ENCODE assay signal across 16 cellular contexts in genomic region chr1:30612666-30613065, GRCh38.
"Had no signal": no experiment of that assay in that cellular context is flagged by ENCODE, and none has a peak within 500 bp of the region (broad histone marks: within the 10 kb centered on the region; RNA-seq: fewer than 3 reads in every experiment).

No MANE protein-coding gene starts in this region.

- H3K4me2 ChIP-seq: smooth muscle cell had no signal

- H3K9me3 ChIP-seq: esophagus squamous epithelium, left lung, uterus had no signal

- H3K36me3 ChIP-seq: esophagus squamous epithelium, left lung, uterus had no signal

- H3K9me3 Mint-ChIP-seq: activated naive CD8-positive, alpha-beta T cell treated with anti-CD3 and anti-CD28 coated beads for 36 hours; activated T-cell treated with anti-CD3 and anti-CD28 coated beads, Interleukin-2, amount 50 U/mL, for 4 hours; memory B cell; natural killer cell treated with Interleukin-12 subunit alpha and Interleukin-12 subunit beta and Interleukin-15 and Interleukin-18, amount 100 ng/mL, for 72 hours had no signal

- H3K27ac Mint-ChIP-seq: activated CD8-positive, alpha-beta memory T cell treated with anti-CD3 and anti-CD28 coated beads, Interleukin-2, amount 10 ng/mL, durations not matched to agents 7 days and 5 days; activated naive CD8-positive, alpha-beta T cell treated with anti-CD3 and anti-CD28 coated beads for 36 hours; memory B cell; natural killer cell treated with Interleukin-12 subunit alpha and Interleukin-12 subunit beta and Interleukin-15 and Interleukin-18, amount 100 ng/mL, for 72 hours; progenitor cell of endocrine pancreas had no signal

- DNase-seq: activated CD4-positive, alpha-beta T cell treated with anti-CD3 and anti-CD28 coated beads, Interleukin-2, amount 50 U/mL, for 4 hours; activated CD8-positive, alpha-beta memory T cell treated with anti-CD3 and anti-CD28 coated beads, Interleukin-2, amount 10 ng/mL, durations not matched to agents 7 days and 5 days; activated gamma-delta T cell; activated naive CD8-positive, alpha-beta T cell treated with anti-CD3 and anti-CD28 coated beads for 36 hours; activated T-cell treated with anti-CD3 and anti-CD28 coated beads, Interleukin-2, amount 50 U/mL, for 4 hours; esophagus squamous epithelium; foreskin fibroblast; head of caudate nucleus; left lung; nucleus accumbens; right cardiac atrium; uterus had no signal

- H3K4me3 ChIP-seq: esophagus squamous epithelium, left lung, smooth muscle cell, uterus had no signal

- H3K4me1 Mint-ChIP-seq: activated CD8-positive, alpha-beta memory T cell treated with anti-CD3 and anti-CD28 coated beads, Interleukin-2, amount 10 ng/mL, durations not matched to agents 7 days and 5 days; activated naive CD8-positive, alpha-beta T cell treated with anti-CD3 and anti-CD28 coated beads for 36 hours; memory B cell had no signal

- H3K27me3 ChIP-seq: uterus had no signal

- ATAC-seq: activated CD8-positive, alpha-beta memory T cell treated with anti-CD3 and anti-CD28 coated beads, Interleukin-2, amount 10 ng/mL, durations not matched to agents 7 days and 5 days; activated T-cell treated with anti-CD3 and anti-CD28 coated beads, Interleukin-2, amount 50 U/mL, for 4 hours; left lung; natural killer cell treated with Interleukin-12 subunit alpha and Interleukin-12 subunit beta and Interleukin-15 and Interleukin-18, amount 100 ng/mL, for 72 hours; right cardiac atrium had no signal

- H3K4me1 ChIP-seq: left lung, uterus had no signal

- H3K27ac ChIP-seq: esophagus squamous epithelium, left lung, uterus had no signal

- H3K36me3 Mint-ChIP-seq: activated CD8-positive, alpha-beta memory T cell treated with anti-CD3 and anti-CD28 coated beads, Interleukin-2, amount 10 ng/mL, durations not matched to agents 7 days and 5 days; activated naive CD8-positive, alpha-beta T cell treated with anti-CD3 and anti-CD28 coated beads for 36 hours; memory B cell; natural killer cell treated with Interleukin-12 subunit alpha and Interleukin-12 subunit beta and Interleukin-15 and Interleukin-18, amount 100 ng/mL, for 72 hours had no signal

- H3K4me3 Mint-ChIP-seq: activated CD8-positive, alpha-beta memory T cell treated with anti-CD3 and anti-CD28 coated beads, Interleukin-2, amount 10 ng/mL, durations not matched to agents 7 days and 5 days; activated naive CD8-positive, alpha-beta T cell treated with anti-CD3 and anti-CD28 coated beads for 36 hours; activated T-cell treated with anti-CD3 and anti-CD28 coated beads, Interleukin-2, amount 50 U/mL, for 4 hours; memory B cell; natural killer cell treated with Interleukin-12 subunit alpha and Interleukin-12 subunit beta and Interleukin-15 and Interleukin-18, amount 100 ng/mL, for 72 hours had no signal
